Comparison of ENCODE assay signal across 2 cellular contexts in the genomic region with DNA sequence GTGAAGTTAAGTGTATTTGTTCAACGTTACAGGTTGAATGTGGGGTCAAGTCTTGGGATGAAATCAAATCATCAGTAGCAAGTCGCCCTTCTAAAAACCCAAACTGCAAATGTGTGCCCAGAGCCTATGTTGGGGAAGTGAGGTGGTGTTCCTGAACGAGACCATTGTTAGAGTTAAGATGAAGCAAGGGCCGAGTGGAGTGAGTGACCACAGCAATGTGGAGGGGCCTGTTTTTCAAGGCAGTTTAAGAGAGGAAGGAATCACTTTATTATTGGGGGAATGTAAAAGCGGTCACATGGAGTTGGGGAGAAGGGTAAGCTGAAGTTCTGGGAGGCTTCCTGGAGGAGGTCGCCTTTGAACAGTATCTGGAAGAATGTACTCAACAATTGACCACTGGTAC.
TF ChIP-seq lines count a peak whose summit lies in the region.

No MANE protein-coding gene starts in this region.

TF ChIP-seq in GM23338, 12 proteins besides CTCF, POLR2A, EP300 and RAD21 (continues in another document):
- TF ChIP-seq, protein P1, sequence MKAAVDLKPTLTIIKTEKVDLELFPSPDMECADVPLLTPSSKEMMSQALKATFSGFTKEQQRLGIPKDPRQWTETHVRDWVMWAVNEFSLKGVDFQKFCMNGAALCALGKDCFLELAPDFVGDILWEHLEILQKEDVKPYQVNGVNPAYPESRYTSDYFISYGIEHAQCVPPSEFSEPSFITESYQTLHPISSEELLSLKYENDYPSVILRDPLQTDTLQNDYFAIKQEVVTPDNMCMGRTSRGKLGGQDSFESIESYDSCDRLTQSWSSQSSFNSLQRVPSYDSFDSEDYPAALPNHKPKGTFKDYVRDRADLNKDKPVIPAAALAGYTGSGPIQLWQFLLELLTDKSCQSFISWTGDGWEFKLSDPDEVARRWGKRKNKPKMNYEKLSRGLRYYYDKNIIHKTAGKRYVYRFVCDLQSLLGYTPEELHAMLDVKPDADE (IDR thresholded peaks at IDR 0.05) = no peak
- TF ChIP-seq, protein P2, sequence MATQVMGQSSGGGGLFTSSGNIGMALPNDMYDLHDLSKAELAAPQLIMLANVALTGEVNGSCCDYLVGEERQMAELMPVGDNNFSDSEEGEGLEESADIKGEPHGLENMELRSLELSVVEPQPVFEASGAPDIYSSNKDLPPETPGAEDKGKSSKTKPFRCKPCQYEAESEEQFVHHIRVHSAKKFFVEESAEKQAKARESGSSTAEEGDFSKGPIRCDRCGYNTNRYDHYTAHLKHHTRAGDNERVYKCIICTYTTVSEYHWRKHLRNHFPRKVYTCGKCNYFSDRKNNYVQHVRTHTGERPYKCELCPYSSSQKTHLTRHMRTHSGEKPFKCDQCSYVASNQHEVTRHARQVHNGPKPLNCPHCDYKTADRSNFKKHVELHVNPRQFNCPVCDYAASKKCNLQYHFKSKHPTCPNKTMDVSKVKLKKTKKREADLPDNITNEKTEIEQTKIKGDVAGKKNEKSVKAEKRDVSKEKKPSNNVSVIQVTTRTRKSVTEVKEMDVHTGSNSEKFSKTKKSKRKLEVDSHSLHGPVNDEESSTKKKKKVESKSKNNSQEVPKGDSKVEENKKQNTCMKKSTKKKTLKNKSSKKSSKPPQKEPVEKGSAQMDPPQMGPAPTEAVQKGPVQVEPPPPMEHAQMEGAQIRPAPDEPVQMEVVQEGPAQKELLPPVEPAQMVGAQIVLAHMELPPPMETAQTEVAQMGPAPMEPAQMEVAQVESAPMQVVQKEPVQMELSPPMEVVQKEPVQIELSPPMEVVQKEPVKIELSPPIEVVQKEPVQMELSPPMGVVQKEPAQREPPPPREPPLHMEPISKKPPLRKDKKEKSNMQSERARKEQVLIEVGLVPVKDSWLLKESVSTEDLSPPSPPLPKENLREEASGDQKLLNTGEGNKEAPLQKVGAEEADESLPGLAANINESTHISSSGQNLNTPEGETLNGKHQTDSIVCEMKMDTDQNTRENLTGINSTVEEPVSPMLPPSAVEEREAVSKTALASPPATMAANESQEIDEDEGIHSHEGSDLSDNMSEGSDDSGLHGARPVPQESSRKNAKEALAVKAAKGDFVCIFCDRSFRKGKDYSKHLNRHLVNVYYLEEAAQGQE (IDR thresholded peaks at IDR 0.05; ENCODE audit: unreplicated experiment) = no peak
- no peak for TF ChIP-seq ZNF331 (CRISPR knock-in tag; IDR thresholded peaks at IDR 0.05; ENCODE audit: low read depth)
- no peak for TF ChIP-seq NANOG (IDR thresholded peaks at IDR 0.05; ENCODE audit: borderline replicate concordance)
- no peak for TF ChIP-seq EZH2 (IDR thresholded peaks at IDR 0.05; ENCODE audit: low read depth, unreplicated experiment)
- no peak for TF ChIP-seq POLR2AphosphoS5 (IDR thresholded peaks at IDR 0.05; ENCODE audit: low read depth)
- TF ChIP-seq, protein P3, sequence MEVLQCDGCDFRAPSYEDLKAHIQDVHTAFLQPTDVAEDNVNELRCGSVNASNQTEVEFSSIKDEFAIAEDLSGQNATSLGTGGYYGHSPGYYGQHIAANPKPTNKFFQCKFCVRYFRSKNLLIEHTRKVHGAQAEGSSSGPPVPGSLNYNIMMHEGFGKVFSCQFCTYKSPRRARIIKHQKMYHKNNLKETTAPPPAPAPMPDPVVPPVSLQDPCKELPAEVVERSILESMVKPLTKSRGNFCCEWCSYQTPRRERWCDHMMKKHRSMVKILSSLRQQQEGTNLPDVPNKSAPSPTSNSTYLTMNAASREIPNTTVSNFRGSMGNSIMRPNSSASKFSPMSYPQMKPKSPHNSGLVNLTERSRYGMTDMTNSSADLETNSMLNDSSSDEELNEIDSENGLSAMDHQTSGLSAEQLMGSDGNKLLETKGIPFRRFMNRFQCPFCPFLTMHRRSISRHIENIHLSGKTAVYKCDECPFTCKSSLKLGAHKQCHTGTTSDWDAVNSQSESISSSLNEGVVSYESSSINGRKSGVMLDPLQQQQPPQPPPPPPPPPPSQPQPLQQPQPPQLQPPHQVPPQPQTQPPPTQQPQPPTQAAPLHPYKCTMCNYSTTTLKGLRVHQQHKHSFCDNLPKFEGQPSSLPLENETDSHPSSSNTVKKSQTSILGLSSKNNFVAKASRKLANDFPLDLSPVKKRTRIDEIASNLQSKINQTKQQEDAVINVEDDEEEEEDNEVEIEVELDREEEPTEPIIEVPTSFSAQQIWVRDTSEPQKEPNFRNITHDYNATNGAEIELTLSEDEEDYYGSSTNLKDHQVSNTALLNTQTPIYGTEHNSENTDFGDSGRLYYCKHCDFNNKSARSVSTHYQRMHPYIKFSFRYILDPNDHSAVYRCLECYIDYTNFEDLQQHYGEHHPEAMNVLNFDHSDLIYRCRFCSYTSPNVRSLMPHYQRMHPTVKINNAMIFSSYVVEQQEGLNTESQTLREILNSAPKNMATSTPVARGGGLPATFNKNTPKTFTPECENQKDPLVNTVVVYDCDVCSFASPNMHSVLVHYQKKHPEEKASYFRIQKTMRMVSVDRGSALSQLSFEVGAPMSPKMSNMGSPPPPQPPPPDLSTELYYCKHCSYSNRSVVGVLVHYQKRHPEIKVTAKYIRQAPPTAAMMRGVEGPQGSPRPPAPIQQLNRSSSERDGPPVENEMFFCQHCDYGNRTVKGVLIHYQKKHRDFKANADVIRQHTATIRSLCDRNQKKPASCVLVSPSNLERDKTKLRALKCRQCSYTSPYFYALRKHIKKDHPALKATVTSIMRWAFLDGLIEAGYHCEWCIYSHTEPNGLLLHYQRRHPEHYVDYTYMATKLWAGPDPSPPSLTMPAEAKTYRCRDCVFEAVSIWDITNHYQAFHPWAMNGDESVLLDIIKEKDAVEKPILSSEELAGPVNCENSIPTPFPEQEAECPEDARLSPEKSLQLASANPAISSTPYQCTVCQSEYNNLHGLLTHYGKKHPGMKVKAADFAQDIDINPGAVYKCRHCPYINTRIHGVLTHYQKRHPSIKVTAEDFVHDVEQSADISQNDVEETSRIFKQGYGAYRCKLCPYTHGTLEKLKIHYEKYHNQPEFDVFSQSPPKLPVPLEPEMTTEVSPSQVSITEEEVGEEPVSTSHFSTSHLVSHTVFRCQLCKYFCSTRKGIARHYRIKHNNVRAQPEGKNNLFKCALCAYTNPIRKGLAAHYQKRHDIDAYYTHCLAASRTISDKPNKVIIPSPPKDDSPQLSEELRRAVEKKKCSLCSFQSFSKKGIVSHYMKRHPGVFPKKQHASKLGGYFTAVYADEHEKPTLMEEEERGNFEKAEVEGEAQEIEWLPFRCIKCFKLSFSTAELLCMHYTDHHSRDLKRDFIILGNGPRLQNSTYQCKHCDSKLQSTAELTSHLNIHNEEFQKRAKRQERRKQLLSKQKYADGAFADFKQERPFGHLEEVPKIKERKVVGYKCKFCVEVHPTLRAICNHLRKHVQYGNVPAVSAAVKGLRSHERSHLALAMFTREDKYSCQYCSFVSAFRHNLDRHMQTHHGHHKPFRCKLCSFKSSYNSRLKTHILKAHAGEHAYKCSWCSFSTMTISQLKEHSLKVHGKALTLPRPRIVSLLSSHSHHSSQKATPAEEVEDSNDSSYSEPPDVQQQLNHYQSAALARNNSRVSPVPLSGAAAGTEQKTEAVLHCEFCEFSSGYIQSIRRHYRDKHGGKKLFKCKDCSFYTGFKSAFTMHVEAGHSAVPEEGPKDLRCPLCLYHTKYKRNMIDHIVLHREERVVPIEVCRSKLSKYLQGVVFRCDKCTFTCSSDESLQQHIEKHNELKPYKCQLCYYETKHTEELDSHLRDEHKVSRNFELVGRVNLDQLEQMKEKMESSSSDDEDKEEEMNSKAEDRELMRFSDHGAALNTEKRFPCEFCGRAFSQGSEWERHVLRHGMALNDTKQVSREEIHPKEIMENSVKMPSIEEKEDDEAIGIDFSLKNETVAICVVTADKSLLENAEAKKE (CRISPR knock-in tag; IDR thresholded peaks at IDR 0.05) = no peak
- TF ChIP-seq CREB1 (CRISPR knock-in tag; IDR thresholded peaks at IDR 0.05; ENCODE audit: low read depth) = no peak
- TF ChIP-seq STAT1 (IDR thresholded peaks at IDR 0.05; ENCODE audit: unreplicated experiment) = no peak
- TF ChIP-seq JUNB (IDR thresholded peaks at IDR 0.05; ENCODE audit: unreplicated experiment) = no peak

TF ChIP-seq in H1, 55 proteins besides CTCF, POLR2A, EP300 and RAD21:
- TF ChIP-seq YY1 (IDR thresholded peaks at IDR 0.05; ENCODE audit: low read depth, low read length) = no peak
TF ChIP-seq in H1: peak in this region for 0.
